ENCODE assay signal across 8 cellular contexts in the genomic region with DNA sequence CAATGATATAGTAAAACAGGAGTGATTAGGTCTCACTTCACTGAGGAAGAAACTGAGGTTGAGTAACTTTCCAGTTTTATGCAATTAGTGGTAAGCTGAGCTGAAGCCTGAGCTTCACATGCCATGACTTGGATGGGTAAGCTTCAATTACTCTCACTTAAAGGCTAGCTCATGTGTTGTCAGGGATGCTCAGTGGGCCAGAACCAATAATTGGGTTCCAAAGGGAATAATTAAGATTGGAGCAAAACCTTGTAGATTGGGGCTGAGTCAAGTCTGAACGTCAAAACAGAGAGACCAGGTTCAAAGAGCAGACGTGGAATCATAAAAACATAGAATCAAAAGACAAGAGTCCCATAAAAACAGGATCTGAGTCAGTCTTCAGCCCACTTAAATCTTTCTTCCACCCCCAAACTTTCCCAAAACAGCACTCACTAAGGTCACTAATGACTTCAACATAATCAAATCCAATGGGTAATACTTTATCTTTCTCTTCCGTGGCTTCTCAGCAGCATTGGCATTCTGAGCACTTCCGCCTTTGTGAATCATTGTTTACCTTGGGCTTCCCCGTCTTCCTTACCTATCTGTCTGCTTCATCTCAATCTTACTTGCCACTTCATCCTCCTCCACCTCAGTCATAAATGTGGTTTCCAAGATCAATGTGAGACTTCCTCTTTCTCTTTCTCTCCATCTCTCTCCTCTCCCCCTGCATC. TPM values are rescaled to one million over a fixed set of nuclear protein-coding genes. Genes with fewer than 3 reads are reported as not detected.
DNase-seq lines count a peak whose midpoint lies in the region; ATAC-seq and TF ChIP-seq lines count a peak whose summit lies in the region.

No MANE protein-coding gene starts in this region.

- DNase-seq in GM03348 (ENCODE audit: low spot score) (peak; percentile 27), LoVo (ENCODE audit: low spot score) (peak; percentile 94), fibroblast of gingiva (ENCODE audit: low read depth) (peak; percentile 62), NCI-H1436 treated with DMSO at 0.1 percent for 48 hours (lab: John Stamatoyannopoulos, UW) (no peak), NCI-H1694 treated with DMSO at 0.1 percent for 48 hours (lab: John Stamatoyannopoulos, UW) (no peak), testis (no peak), A673 (ENCODE audit: low spot score) (no peak)

- POLR2A ChIA-PET in A673 (lab: Charles Lee; ENCODE audit: low non-redundant PET): no interaction called here

- TF ChIP-seq CTCF in testis (IDR thresholded peaks at IDR 0.05) (no peak), A673 (conservative IDR thresholded peaks at IDR 0.05; ENCODE audit: low read depth, low read length) (no peak)

- H3K9me3 ChIP-seq in testis (no peaks in the 10 kb centered on the region), A673 (ENCODE audit: low read depth, low read length, poor library complexity, severe bottlenecking) (no peaks in the 10 kb centered on the region)

- H3K36me3 ChIP-seq in testis (ENCODE audit: low read depth, missing control alignments) (no peaks in the 10 kb centered on the region), A673 (ENCODE audit: insufficient read depth, low read length, poor library complexity, severe bottlenecking) (no peaks in the 10 kb centered on the region)

- intact Hi-C loops in testis (cut with DNase I; ENCODE audit: low total_unique reads): no loop called here
- intact Hi-C loops in A673 (cut with micrococcal nuclease; ENCODE audit: unreplicated experiment): no loop called here

- CTCF ChIA-PET in A673 (lab: Charles Lee): no interaction called here

- H3K4me1 ChIP-seq in testis (no peaks in the 10 kb centered on the region), A673 (ENCODE audit: insufficient read depth, low read length, poor library complexity, severe bottlenecking) (no peaks in the 10 kb centered on the region)

- no peak overlapping the region for H3K4me3 ChIP-seq in testis
- no peak overlapping the region for H3K4me3 ChIP-seq in A673 (ENCODE audit: low read depth, low read length, poor library complexity, severe bottlenecking)

- 68 to 72% methylated on average over 5 of the region's 5 CpGs for WGBS in testis, 2 donors

- no peak overlapping the region for H3K27ac ChIP-seq in testis
- no peak overlapping the region for H3K27ac ChIP-seq in A673 (ENCODE audit: low read depth, low read length, poor library complexity, severe bottlenecking)

- H3K27me3 ChIP-seq in testis (no peaks in the 10 kb centered on the region), A673 (replicated peaks; ENCODE audit: insufficient read depth, low read depth, low read length, poor library complexity) (peaks cover 5% of the 10 kb centered on the region)

- no peak for TF ChIP-seq POLR2A in testis (IDR thresholded peaks at IDR 0.05)

- no TSS peak for BruUV-seq in A673 (replicated peaks; lab: Mats Ljungman, UMichigan)

- peak; percentile 91 for ATAC-seq in GM21619 (IDR thresholded peaks at IDR 0.05; ENCODE audit: unreplicated experiment)

RNA-seq across cellular contexts. Expression of a gene that starts 23.0 kb away (rescaled TPM):
- total RNA-seq in testis (10 to 100 TPM; 18.2 to 45.0 TPM), A673 (2021) (0.59 and 0.84 TPM in 2 replicates)
- 11.0 TPM for polyA plus RNA-seq in testis (ENCODE audit: insufficient read depth, low read depth, low replicate concordance)

Comparison
In these comparisons a context has a peak if more than half of its experiments do, and no peak if none do; other contexts are left out.
1. DNase-seq: peak in GM03348 (single experiment), LoVo (single experiment) and fibroblast of gingiva (single experiment); none in NCI-H1436 treated with DMSO at 0.1 percent for 48 hours (single experiment), NCI-H1694 treated with DMSO at 0.1 percent for 48 hours (single experiment), testis (single experiment) and A673 (single experiment).
2. RNA of a gene that starts 23.0 kb away (total RNA-seq): 18.2 to 45.0 TPM in testis; 0.59 to 0.84 TPM in A673; every median in the first group is over 10 times any median in the second.